ENCODE assay signal across 8 cellular contexts in the genomic region with DNA sequence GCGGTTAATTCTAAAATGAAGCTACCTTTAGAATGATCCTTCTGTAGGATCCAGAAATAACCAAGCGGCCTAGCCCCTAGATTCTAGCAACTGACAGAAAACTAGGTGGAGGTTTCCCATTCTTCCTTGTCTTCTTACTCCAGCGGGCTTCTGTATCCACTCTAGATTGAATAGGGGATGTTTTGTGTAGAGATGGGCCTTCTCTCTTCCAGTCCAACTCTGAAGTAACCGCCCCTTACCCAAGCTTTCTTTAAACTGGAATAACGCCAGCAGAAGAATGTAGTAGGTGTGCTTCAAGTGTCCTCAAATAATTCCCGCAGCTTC. TPM values are rescaled to one million over a fixed set of nuclear protein-coding genes. Genes with fewer than 3 reads are reported as not detected.
DNase-seq lines count a peak whose midpoint lies in the region; ATAC-seq and TF ChIP-seq lines count a peak whose summit lies in the region.

No MANE protein-coding gene starts in this region.

- no peaks in the 10 kb centered on the region for H3K27me3 ChIP-seq in iPS-20b (ENCODE audit: insufficient read depth, low read length)
- no peaks in the 10 kb centered on the region for H3K27me3 ChIP-seq in tibial artery

- H3K27me3 Mint-ChIP-seq in activated CD4-positive, alpha-beta memory T cell treated with anti-CD3 and anti-CD28 coated beads for 36 hours: no peaks in the 10 kb centered on the region

- H3K27ac ChIP-seq in iPS-20b (ENCODE audit: low read length) (no peak overlapping the region), tibial artery (peak overlapping the region; percentile 77 to 79)

- peaks cover 13% of the 10 kb centered on the region; the same call in 1 of the 2 replicates for H3K36me3 ChIP-seq in iPS-20b (ENCODE audit: insufficient read depth, low read depth, low read length)
- H3K36me3 ChIP-seq in tibial artery: peaks cover 0 to 4% (median 0%) of the 10 kb centered on the region in 3 donors

- peak overlapping the region; percentile 93; the same call in 1 of the 2 replicates for H3K9ac ChIP-seq in iPS-20b (ENCODE audit: low read depth, low read length)

- intact Hi-C loops in activated CD4-positive, alpha-beta memory T cell treated with anti-CD3 and anti-CD28 coated beads for 36 hours (cut with micrococcal nuclease): loop anchor here (1.0 to 2.0 kb wide), 4 partner anchors 67 to 825 kb away; a partner anchor contains a TSS
- intact Hi-C loops in tibial artery (cut with DNase I; ENCODE audit: low total_unique reads): loop anchor here (10.0 kb wide), 1 partner anchor 248 kb away; no protein-coding TSS in a partner anchor

- H3K4me1 Mint-ChIP-seq in activated CD4-positive, alpha-beta memory T cell treated with anti-CD3 and anti-CD28 coated beads for 36 hours (ENCODE audit: low read depth): peaks cover 25% of the 10 kb centered on the region

- H3K9me3 ChIP-seq in iPS-20b (ENCODE audit: insufficient read depth, low read depth, low read length) (no peaks in the 10 kb centered on the region), tibial artery (no peaks in the 10 kb centered on the region)

- peak overlapping the region; percentile 95 for H3K4me3 ChIP-seq in iPS-20b (ENCODE audit: low read length)
- H3K4me3 ChIP-seq in tibial artery: peak overlapping the region; percentile 71

- POLR2A ChIA-PET in activated CD4-positive, alpha-beta memory T cell treated with anti-CD3 and anti-CD28 coated beads for 36 hours (lab: Charles Lee): interaction anchor here (1.0 to 2.1 kb wide), 6 partner anchors 17 to 826 kb away, joined by 4 to 12 read pairs (median 5); a partner anchor contains a TSS

- CTCF ChIA-PET in activated CD4-positive, alpha-beta memory T cell treated with anti-CD3 and anti-CD28 coated beads for 36 hours (lab: Charles Lee): interaction anchor here (0.5 to 2.8 kb wide), 15 partner anchors 10 to 462 kb away, joined by 3 to 40 read pairs (median 4); a partner anchor contains a TSS

- H3K36me3 Mint-ChIP-seq in activated CD4-positive, alpha-beta memory T cell treated with anti-CD3 and anti-CD28 coated beads for 36 hours: peaks cover 13% of the 10 kb centered on the region

- peak overlapping the region; percentile 100 for H3K4me3 Mint-ChIP-seq in activated CD4-positive, alpha-beta memory T cell treated with anti-CD3 and anti-CD28 coated beads for 36 hours

- H3K9me3 Mint-ChIP-seq in activated CD4-positive, alpha-beta memory T cell treated with anti-CD3 and anti-CD28 coated beads for 36 hours: no peaks in the 10 kb centered on the region

- TF ChIP-seq CTCF in tibial artery (IDR thresholded peaks at IDR 0.05): no peak

- ATAC-seq in GM18861 (IDR thresholded peaks at IDR 0.05; ENCODE audit: unreplicated experiment) (peak; percentile 11), HG02852 (IDR thresholded peaks at IDR 0.05; ENCODE audit: unreplicated experiment) (peak; percentile 6)

- no peak for DNase-seq in activated CD4-positive, alpha-beta memory T cell treated with anti-CD3 and anti-CD28 coated beads for 36 hours
- no peak for DNase-seq in tibial artery
- DNase-seq in NCI-H69 (lab: John Stamatoyannopoulos, UW): no peak
- no peak for DNase-seq in GM19240 (ENCODE audit: insufficient read length, low spot score)
- no peak for DNase-seq in G401 (ENCODE audit: low spot score)

- peak overlapping the region; percentile 98 for H3K27ac Mint-ChIP-seq in activated CD4-positive, alpha-beta memory T cell treated with anti-CD3 and anti-CD28 coated beads for 36 hours

- peaks cover 10% of the 10 kb centered on the region; the same call in 1 of the 2 replicates for H3K4me1 ChIP-seq in iPS-20b (ENCODE audit: insufficient read depth, low read length)
- peaks cover 0 to 44% (median 27%) of the 10 kb centered on the region in 4 donors for H3K4me1 ChIP-seq in tibial artery

- in situ Hi-C loops in G401 (cut with HindIII; ENCODE audit: low sequenced_read_pairs): no loop called here

RNA-seq across cellular contexts. Expression of a gene that starts 0.4 kb away (rescaled TPM):
- total RNA-seq in activated CD4-positive, alpha-beta memory T cell treated with anti-CD3 and anti-CD28 coated beads for 36 hours: 10 to 100 TPM; 15.5 to 15.7 TPM
- total RNA-seq in G401 (2014; rRNA removed; shearing (Covaris generic)): 19.4 and 20.3 TPM in 2 replicates
